25 cellular contexts compared by ENCODE assay signal in genomic region chr6:39914239-39914638, GRCh38. TPM values are rescaled to one million over a fixed set of nuclear protein-coding genes. Genes with fewer than 3 reads are reported as not detected.
DNase-seq lines count a peak whose midpoint lies in the region; ATAC-seq, FAIRE-seq and TF ChIP-seq lines count a peak whose summit lies in the region.
"Had no signal": no experiment of that assay in that cellular context is flagged by ENCODE, and none has a peak within 500 bp of the region (broad histone marks: within the 10 kb centered on the region; RNA-seq: fewer than 3 reads in every experiment).

No MANE protein-coding gene starts in this region.

- H4K20me1 ChIP-seq in HepG2 (ENCODE audit: insufficient read depth, low read length) = no peaks in the 10 kb centered on the region
- H4K20me1 ChIP-seq in K562 (replicated peaks; ENCODE audit: control insufficient read depth, insufficient read depth, low read length) = no peaks in the 10 kb centered on the region; the same call in 1 of the 2 replicates
- H4K20me1 ChIP-seq: BLaER1 had no signal

- TF ChIP-seq CTCF in HepG2 (CRISPR knock-in tag; IDR thresholded peaks at IDR 0.05) (no peak), right lobe of liver (IDR thresholded peaks at IDR 0.05) (no peak), K562 (IDR thresholded peaks at IDR 0.05 in 2 of 3, conservative IDR thresholded peaks at IDR 0.05 in 1 of 3; ENCODE audit: insufficient read depth in 2 of 3, low read depth in 1 of 3, low read length in 3 of 3) (no peak)

- H3K27ac ChIP-seq in HepG2 (ENCODE audit: extremely low read length, insufficient read depth, low read length) (no peak overlapping the region), right lobe of liver (no peak overlapping the region), K562 (ENCODE audit: extremely low read depth, low read depth, low read length) (no peak overlapping the region)
- H3K27ac ChIP-seq: BLaER1 had no signal

- CTCF ChIA-PET in HepG2 (lab: Yijun Ruan, JAX; ENCODE audit: low intra/inter-chr PET ratio, low total read pairs) = no interaction called here
- CTCF ChIA-PET in K562 (lab: Yijun Ruan, JAX; ENCODE audit: low intra/inter-chr PET ratio) = no interaction called here

- H2AFZ ChIP-seq in HepG2 (ENCODE audit: low read length) (no peak overlapping the region), K562 (ENCODE audit: low read depth, low read length) (no peak overlapping the region)

- H3K79me2 ChIP-seq in HepG2 (ENCODE audit: insufficient read depth, low read length) (no peaks in the 10 kb centered on the region), K562 (ENCODE audit: control insufficient read depth, insufficient read depth, low read length) (no peaks in the 10 kb centered on the region)

- BruUV-seq in HepG2 (replicated peaks; lab: Mats Ljungman, UMichigan) = no TSS peak
- no TSS peak for BruUV-seq in K562 (replicated peaks; lab: Mats Ljungman, UMichigan)

- no peak for DNase-seq in HepG2 (ENCODE audit: low spot score)
- DNase-seq in right lobe of liver = no peak
- DNase-seq in K562 (ENCODE audit: extremely low read depth in 1 of 4, low spot score in 3 of 4) = no peak
- DNase-seq in mesenteric fat pad (ENCODE audit: low spot score) = peak; percentile 53
- DNase-seq in NCI-H2196 treated with DMSO at 0.1 percent for 48 hours (lab: John Stamatoyannopoulos, UW; ENCODE audit: unreplicated experiment) = no peak
- DNase-seq in activated CD4-positive, alpha-beta T cell treated with anti-CD3 and anti-CD28 coated beads for 48 hours = no peak
- DNase-seq in DMS79 (lab: John Stamatoyannopoulos, UW) = no peak
- DNase-seq: 8988T; ACHN; BE2C; C1 segment of cervical spinal cord; Calu3; CD4-positive, alpha-beta memory T cell; CD4-positive, CD25-positive, alpha-beta regulatory T cell; CD8-positive, alpha-beta memory T cell; COR-L47; DND-41; EL; GDM1 had no signal

- no peak for ATAC-seq in HepG2
- ATAC-seq in right lobe of liver = no peak
- no peak for ATAC-seq in K562
- ATAC-seq: GM12878 had no signal

- no peak for TF ChIP-seq POLR2A in HepG2 (IDR thresholded peaks at IDR 0.05; ENCODE audit: insufficient read depth in 1 of 2, low read depth in 2 of 2, low read length in 2 of 2)
- no peak for TF ChIP-seq POLR2A in right lobe of liver (IDR thresholded peaks at IDR 0.05)
- TF ChIP-seq POLR2A in K562 (conservative IDR thresholded peaks at IDR 0.05) = no peak

- H3K4me3 ChIP-seq in HepG2 (replicated peaks in 1 of 3; ENCODE audit: insufficient read depth in 1 of 3, low read depth in 2 of 3, low read length in 3 of 3) = no peak overlapping the region
- H3K4me3 ChIP-seq in right lobe of liver = no peak overlapping the region
- H3K4me3 ChIP-seq in K562 = no peak overlapping the region
- H3K4me3 ChIP-seq: BLaER1, GM12878 had no signal

- H3K9me1 ChIP-seq in K562 (ENCODE audit: control insufficient read depth, insufficient read depth, low read length) = no peaks in the 10 kb centered on the region

- TF ChIP-seq RAD21 in HepG2 (CRISPR knock-in tag; IDR thresholded peaks at IDR 0.05) (no peak), K562 (CRISPR knock-in tag; conservative IDR thresholded peaks at IDR 0.05 in 1 of 2, IDR thresholded peaks at IDR 0.05 in 1 of 2) (no peak)

- H3K4me1 ChIP-seq in HepG2 (ENCODE audit: insufficient read depth, low read length) = peaks cover 7% of the 10 kb centered on the region; the same call in 1 of the 2 replicates
- H3K4me1 ChIP-seq in right lobe of liver = peaks cover 0 to 29% (median 7%) of the 10 kb centered on the region in 4 donors
- H3K4me1 ChIP-seq in K562 (replicated peaks in 1 of 2; ENCODE audit: control insufficient read depth in 2 of 2, insufficient read depth in 2 of 2, low read length in 2 of 2) = no peaks in the 10 kb centered on the region
- H3K4me1 ChIP-seq: BE2C, BLaER1 had no signal

- H3K36me3 ChIP-seq in HepG2 (replicated peaks in 1 of 2; ENCODE audit: control insufficient read depth in 1 of 2, insufficient read depth in 2 of 2, low read length in 2 of 2) (peaks cover 9 to 25% of the 10 kb centered on the region in 2 experiments; a peak in 4 of 5 replicates), right lobe of liver (peaks cover 0 to 44% (median 9%) of the 10 kb centered on the region in 4 donors), K562 (ENCODE audit: control insufficient read depth, insufficient read depth, low read length) (no peaks in the 10 kb centered on the region; the same call in 2 of the 3 replicates)
- H3K36me3 ChIP-seq: BE2C, BLaER1 had no signal

- intact Hi-C loops in HepG2 (cut with micrococcal nuclease; ENCODE audit: unreplicated experiment) (no loop called here), right lobe of liver (cut with DNase I) (no loop called here), K562 (cut with micrococcal nuclease) (no loop called here)

- no peaks in the 10 kb centered on the region for H3K27me3 ChIP-seq in HepG2 (ENCODE audit: control insufficient read depth in 1 of 2, insufficient read depth in 2 of 2, low read length in 2 of 2)
- no peaks in the 10 kb centered on the region for H3K27me3 ChIP-seq in right lobe of liver
- peaks cover 0 to 16% of the 10 kb centered on the region in 2 experiments; a peak in 2 of 5 replicates for H3K27me3 ChIP-seq in K562 (ENCODE audit: control insufficient read depth in 2 of 2, insufficient read depth in 2 of 2, low read length in 2 of 2)
- H3K27me3 ChIP-seq: BE2C, BLaER1 had no signal

- H3K4me2 ChIP-seq in HepG2 (ENCODE audit: low read depth, low read length) (no peak overlapping the region), K562 (ENCODE audit: insufficient read depth, low read length) (no peak overlapping the region)
- H3K4me2 ChIP-seq: BLaER1 had no signal

- no peaks in the 10 kb centered on the region for H3K9me3 ChIP-seq in HepG2 (ENCODE audit: low read length)
- H3K9me3 ChIP-seq in right lobe of liver = no peaks in the 10 kb centered on the region
- H3K9me3 ChIP-seq in K562 (replicated peaks; ENCODE audit: control insufficient read depth, insufficient read depth, low read depth, low read length) = no peaks in the 10 kb centered on the region
- H3K9me3 ChIP-seq: BE2C, BLaER1 had no signal

- TF ChIP-seq EP300 in HepG2 (IDR thresholded peaks at IDR 0.05; ENCODE audit: low read depth in 2 of 2, low read length in 2 of 2) = no peak
- no peak for TF ChIP-seq EP300 in HepG2 (CRISPR knock-in tag; IDR thresholded peaks at IDR 0.05; ENCODE audit: borderline replicate concordance)
- no peak for TF ChIP-seq EP300 in K562 (IDR thresholded peaks at IDR 0.05; ENCODE audit: low read length)

- WGBS in HepG2 (ENCODE audit: low lambda C conversion rate) = 96% methylated on average over 3 of the region's 3 CpGs
- WGBS in right lobe of liver (ENCODE audit: insufficient coverage, low coverage, low lambda C conversion rate, missing lambda C conversion rate) = 89% methylated on average over 3 of the region's 3 CpGs
- WGBS in K562 (ENCODE audit: insufficient coverage, low coverage, missing lambda C conversion rate) = 15% methylated on average over 3 of the region's 3 CpGs

- POLR2A ChIA-PET in HepG2 (lab: Yijun Ruan, JAX) (no interaction called here), K562 (lab: Yijun Ruan, JAX) (no interaction called here)

- H3K9ac ChIP-seq in HepG2 (ENCODE audit: insufficient read depth, low read depth, low read length) (no peak overlapping the region), K562 (ENCODE audit: insufficient read depth in 1 of 2, low read depth in 2 of 2, low read length in 2 of 2) (no peak overlapping the region)
- H3K9ac ChIP-seq: BLaER1 had no signal

- FAIRE-seq in HepG2 (lab: Jason Lieb, UNC) = no peak
- FAIRE-seq in K562 (lab: Jason Lieb, UNC) = no peak
- FAIRE-seq: A204.1, D721Med, GM12878, GM12892, GM18507 had no signal

- in situ Hi-C loops in HepG2 (cut with HindIII; ENCODE audit: extremely low pct_ligation_motif_present, low pct_unique_long_range_greater_than_20kb) (no loop called here), K562 (cut with MboI) (no loop called here)

RNA-seq across cellular contexts. Expression of gene MOCS1, which starts 20.0 kb away (rescaled TPM):
- total RNA-seq in HepG2 (2016; rRNA removed; fragmentation: Illumina TruSeq; extraction: Trizol) = 10.5 and 11.7 TPM in 2 replicates
- total RNA-seq in HepG2 (2016; cell fraction: cytosol; rRNA removed; fragmentation: Illumina TruSeq; extraction: Trizol; ENCODE audit: low read depth) = 2.9 and 3.3 TPM in 2 replicates
- 8.7 and 11.7 TPM in 2 replicates for total RNA-seq in HepG2 (2016; cell fraction: insoluble cytoplasmic fraction; rRNA removed; fragmentation: Illumina TruSeq; extraction: Trizol)
- 7.8 and 10.3 TPM in 2 replicates for total RNA-seq in HepG2 (2016; cell fraction: membrane; rRNA removed; fragmentation: Illumina TruSeq; extraction: Trizol)
- total RNA-seq in HepG2 (2016; cell fraction: nucleus; rRNA removed; fragmentation: Illumina TruSeq; extraction: Trizol) = 8.7 and 10.3 TPM in 2 replicates
- 5.3 and 5.9 TPM in 2 replicates for polyA plus RNA-seq in HepG2 (2011; rRNA removed)
- 6.1 and 6.2 TPM in 2 replicates for polyA plus RNA-seq in HepG2 (2011; cell fraction: cytosol; rRNA removed)
- polyA plus RNA-seq in HepG2 (2011; cell fraction: nucleus; rRNA removed) = 5.8 and 6.7 TPM in 2 replicates
- polyA plus RNA-seq in HepG2 (2012) = 4.5 and 5.8 TPM in 2 replicates
- 3.0 and 4.0 TPM in 2 replicates for polyA plus RNA-seq in HepG2 (2016; cell fraction: cytosol; fragmentation: Illumina TruSeq; extraction: Trizol; ENCODE audit: low read depth)
- polyA plus RNA-seq in HepG2 (2016; cell fraction: insoluble cytoplasmic fraction; fragmentation: Illumina TruSeq; extraction: Trizol; ENCODE audit: low read depth) = 7.4 and 8.9 TPM in 2 replicates
- polyA plus RNA-seq in HepG2 (2016; cell fraction: membrane; fragmentation: Illumina TruSeq; extraction: Trizol; ENCODE audit: low read depth) = 7.4 and 7.7 TPM in 2 replicates
- polyA plus RNA-seq in HepG2 (2016; cell fraction: nucleus; fragmentation: Illumina TruSeq; extraction: Trizol; ENCODE audit: insufficient read depth, low read depth) = 7.9 and 9.3 TPM in 2 replicates
- polyA minus RNA-seq in HepG2 (2011; rRNA and poly(A)+ RNA removed; ENCODE audit: low replicate concordance) = 19.4 TPM in 1 of 2 replicates, not detected in the other
- 6.5 and 6.8 TPM in 2 replicates for polyA minus RNA-seq in HepG2 (2011; cell fraction: cytosol; rRNA and poly(A)+ RNA removed)
- 9.9 and 10.4 TPM in 2 replicates for polyA minus RNA-seq in HepG2 (2011; cell fraction: nucleus; rRNA and poly(A)+ RNA removed)
- total RNA-seq in right lobe of liver = 10 to 100 TPM; 18.0 to 35.3 (median 27.8) TPM
- 1.1 and 2.6 TPM in 2 replicates for total RNA-seq in K562 (2011; cell fraction: chromatin; rRNA removed; ENCODE audit: low replicate concordance)
- 1.7 and 2.0 TPM in 2 replicates for total RNA-seq in K562 (2011; cell fraction: nucleolus; rRNA removed)
- 1.5 and 1.6 TPM in 2 replicates for total RNA-seq in K562 (2011; cell fraction: nucleoplasm; rRNA removed)
- total RNA-seq in K562 (2014; rRNA removed) = 12.5 and 14.1 TPM in 2 replicates
- total RNA-seq in K562 (2014; rRNA removed; fragmentation: Illumina TruSeq; extraction: Trizol) = 4.7 and 6.0 TPM in 2 replicates
- total RNA-seq in K562 (2015; rRNA removed; fragmentation: Illumina TruSeq; extraction: Trizol) = 10.7 and 12.0 TPM in 2 replicates
- total RNA-seq in K562 (2021) = 12.7 and 15.3 TPM in 2 replicates
- 0.47 and 1.0 TPM in 2 replicates for polyA plus RNA-seq in K562 (2011; rRNA removed)
- 0.65 and 1.7 TPM in 2 replicates for polyA plus RNA-seq in K562 (2011; cell fraction: cytosol; rRNA removed)
- 0.55 and 2.0 TPM in 2 replicates for polyA plus RNA-seq in K562 (2011; cell fraction: nucleus; rRNA removed)
- 11.4 and 35.7 TPM in 2 replicates for polyA plus RNA-seq in K562 (2012)
- polyA plus RNA-seq in K562 (2014; fragmentation: Illumina TruSeq; extraction: Trizol) = 10.0 and 10.9 TPM in 2 replicates
- polyA plus RNA-seq in K562 (2014; fragmentation: Nextera tagmentation; extraction: Ambion mirVana) = under 1 TPM; 0.69 to 0.95 TPM
- polyA plus RNA-seq in K562 (2014; rRNA removed) = 8.7 and 9.6 TPM in 2 replicates
- polyA minus RNA-seq in K562 (2011; rRNA and poly(A)+ RNA removed) = 0.54 and 1.2 TPM in 2 replicates
- polyA minus RNA-seq in K562 (2011; cell fraction: cytosol; rRNA and poly(A)+ RNA removed) = 2.2 TPM in 1 of 2 replicates, not detected in the other
- polyA minus RNA-seq in K562 (2011; cell fraction: nucleus; rRNA and poly(A)+ RNA removed) = 0.67 and 1.5 TPM in 2 replicates
- total RNA-seq in mesenteric fat pad = 70.0 TPM

Comparison
In these comparisons a context has a peak if more than half of its experiments do, and no peak if none do; other contexts are left out.
1. Of the 241 proteins assayed by ChIP-seq in both HepG2 and K562: peak only in HepG2: ZNF3; only in K562: none; in both: ZKSCAN1; in neither: 239.